ENCODE assay signal across 8 cellular contexts in genomic region chr13:40920826-40921225, GRCh38.
DNase-seq lines count a peak whose midpoint lies in the region; ATAC-seq and TF ChIP-seq lines count a peak whose summit lies in the region.

No MANE protein-coding gene starts in this region.

- TF ChIP-seq CTCF in Caco-2 (IDR thresholded peaks at IDR 0.05; ENCODE audit: insufficient read depth in 1 of 2, low read depth in 1 of 2, low read length in 1 of 2, severe bottlenecking in 1 of 2, unreplicated experiment in 1 of 2) (no peak), Peyer's patch (IDR thresholded peaks at IDR 0.05) (no peak), ovary (IDR thresholded peaks at IDR 0.05) (no peak)

- TF ChIP-seq POLR2A in Peyer's patch (IDR thresholded peaks at IDR 0.05) (no peak), ovary (IDR thresholded peaks at IDR 0.05) (no peak)

- H3K36me3 ChIP-seq in Caco-2 (ENCODE audit: control insufficient read depth, insufficient read depth, low read length): no peaks in the 10 kb centered on the region
- H3K36me3 ChIP-seq in Peyer's patch: no peaks in the 10 kb centered on the region
- H3K36me3 ChIP-seq in ovary: no peaks in the 10 kb centered on the region

- H3K4me3 ChIP-seq in Caco-2 (ENCODE audit: low read depth, low read length) (peak overlapping the region; percentile 76), Peyer's patch (peak overlapping the region; percentile 55 to 79 (median 72)), ovary (peak overlapping the region; percentile 62)

- H3K4me1 ChIP-seq in Caco-2 (peaks cover 9% of the 10 kb centered on the region; the same call in 1 of the 2 replicates), Peyer's patch (peaks cover 0 to 14% (median 0%) of the 10 kb centered on the region in 4 donors), ovary (ENCODE audit: insufficient read depth) (no peaks in the 10 kb centered on the region)

- no peaks in the 10 kb centered on the region for H3K9me3 Mint-ChIP-seq in Caco-2 (ENCODE audit: unreplicated experiment)

- 2 to 4% (median 4%) methylated on average over 5 of the region's 5 CpGs for WGBS in ovary, 3 donors

- no peaks in the 10 kb centered on the region for H3K27me3 Mint-ChIP-seq in Caco-2 (ENCODE audit: insufficient read depth, unreplicated experiment)

- no peaks in the 10 kb centered on the region for H3K27me3 ChIP-seq in Caco-2 (replicated peaks; ENCODE audit: control insufficient read depth, insufficient read depth, low read length)
- no peaks in the 10 kb centered on the region for H3K27me3 ChIP-seq in Peyer's patch
- H3K27me3 ChIP-seq in ovary: no peaks in the 10 kb centered on the region

- peak overlapping the region; percentile 95 for H3K27ac Mint-ChIP-seq in Caco-2 (ENCODE audit: unreplicated experiment)

- no peak for DNase-seq in Caco-2
- no peak for DNase-seq in Peyer's patch
- DNase-seq in epithelial cell of prostate (ENCODE audit: low read depth, low spot score): no peak
- DNase-seq in ovary: no peak
- no peak for DNase-seq in RPMI8226
- no peak for DNase-seq in islet precursor cell
- no peak for DNase-seq in foreskin melanocyte

- H3K4me3 Mint-ChIP-seq in Caco-2 (ENCODE audit: unreplicated experiment): peak overlapping the region; percentile 99

- peaks cover 34% of the 10 kb centered on the region for H3K36me3 Mint-ChIP-seq in Caco-2 (ENCODE audit: insufficient read depth, unreplicated experiment)

- BruUV-seq in Caco-2 (replicated peaks; lab: Mats Ljungman, UMichigan): TSS peak; percentile 68

- CTCF ChIA-PET in Caco-2 (lab: Charles Lee): interaction anchor here (1.2 to 2.1 kb wide), 3 partner anchors 8 to 134 kb away, joined by 3 to 13 read pairs (median 4); partner anchors contain the start of gene SLC25A15

- H3K9me3 ChIP-seq in Caco-2 (no peaks in the 10 kb centered on the region), Peyer's patch (no peaks in the 10 kb centered on the region), ovary (no peaks in the 10 kb centered on the region)

- ATAC-seq in GM21390 (IDR thresholded peaks at IDR 0.05; ENCODE audit: unreplicated experiment): no peak

- POLR2A ChIA-PET in Caco-2 (lab: Charles Lee): interaction anchor here (1.4 to 1.8 kb wide), 2 partner anchors 131 to 140 kb away, joined by 7 to 8 read pairs; partner anchors contain the start of gene SLC25A15

- peak overlapping the region; percentile 78 to 93 (median 83) for H3K27ac ChIP-seq in Peyer's patch
- peak overlapping the region; percentile 56 for H3K27ac ChIP-seq in epithelial cell of prostate
- H3K27ac ChIP-seq in ovary: peak overlapping the region; percentile 71 to 78

- peaks cover 16% of the 10 kb centered on the region for H3K4me1 Mint-ChIP-seq in Caco-2 (ENCODE audit: low read depth, unreplicated experiment)

- TF ChIP-seq EP300 in ovary (IDR thresholded peaks at IDR 0.05): no peak

- intact Hi-C loops in Caco-2 (cut with micrococcal nuclease; ENCODE audit: unreplicated experiment): loop anchor here (1.0 to 5.0 kb wide), 2 partner anchors 96 to 132 kb away; partner anchors contain the start of genes ELF1 and SLC25A15
- intact Hi-C loops in ovary (cut with DNase I): loop anchor here in 2 of 4 donors (5.0 to 10.0 kb wide), 3 partner anchors 74 to 141 kb away; partner anchors contain the start of gene WBP4 (in 1 of the 2)
